In genomic region chr5:58648846-58649245, GRCh38 we compare ENCODE assay signal across 23 cellular contexts.
"Had no signal": no experiment of that assay in that cellular context is flagged by ENCODE, and none has a peak within 500 bp of the region (broad histone marks: within the 10 kb centered on the region; RNA-seq: fewer than 3 reads in every experiment).

No MANE protein-coding gene starts in this region.

- H3K27me3 ChIP-seq: cardiac muscle cell had no signal

- H3K36me3 ChIP-seq: cardiac muscle cell had no signal

- DNase-seq: activated CD4-positive, alpha-beta T cell treated with anti-CD3 and anti-CD28 coated beads for 48 hours; activated CD4-positive, alpha-beta T cell treated with anti-CD3 and anti-CD28 coated beads, Interleukin-2, amount 50 U/mL, for 4 hours; activated CD4-positive, CD25-positive, alpha-beta regulatory T cell treated with anti-CD3 and anti-CD28 coated beads, Interleukin-2, amount 50 U/mL, for 72 hours; activated CD8-positive, alpha-beta memory T cell treated with anti-CD3 and anti-CD28 coated beads, Interleukin-2, amount 50 U/mL, for 48 hours; activated CD8-positive, alpha-beta T cell treated with anti-CD3 and anti-CD28 coated beads, Interleukin-2, amount 10 ng/mL, durations not matched to agents 7 days and 5 days; activated effector memory CD4-positive, alpha-beta T cell treated with anti-CD3 and anti-CD28 coated beads, Interleukin-2, amount 50 U/mL, for 16 hours; activated naive CD4-positive, alpha-beta T cell treated with Interleukin-2 at 50 U/mL for 16 hours; activated naive CD8-positive, alpha-beta T cell treated with anti-CD3 and anti-CD28 coated beads, Interleukin-2, amount 50 U/mL, for 24 hours; activated T-cell treated with anti-CD3 and anti-CD28 coated beads, Interleukin-2, amount 50 U/mL, for 1 hour; amygdala; cerebellar nuclear complex; NCI-H1105 treated with DMSO at 0.1 percent for 48 hours; NCI-H1436 treated with DMSO at 0.1 percent for 48 hours; NCI-H187; NCI-H2081; NCI-H510A treated with DMSO at 0.1 percent for 48 hours; NCI-H69; NK-92 treated with Interleukin-12 subunit alpha and Interleukin-12 subunit beta, amount 100 ng/mL, for 24 hours; OCI-M1; RPMI8226; T-helper 1 cell had no signal

- H3K27ac ChIP-seq: cardiac muscle cell, SK-N-MC had no signal

- H3K4me3 ChIP-seq: cardiac muscle cell, SK-N-MC had no signal
